15 cellular contexts compared by ENCODE assay signal in genomic region chr5:36887532-36887931, GRCh38. TPM values are rescaled to one million over a fixed set of nuclear protein-coding genes. Genes with fewer than 3 reads are reported as not detected.
DNase-seq lines count a peak whose midpoint lies in the region; ATAC-seq, FAIRE-seq and TF ChIP-seq lines count a peak whose summit lies in the region.
"Had no signal": no experiment of that assay in that cellular context is flagged by ENCODE, and none has a peak within 500 bp of the region (broad histone marks: within the 10 kb centered on the region; RNA-seq: fewer than 3 reads in every experiment).

No MANE protein-coding gene starts in this region.

- peaks cover 92% of the 10 kb centered on the region for H3K79me2 ChIP-seq in GM12878 (ENCODE audit: control insufficient read depth, insufficient read depth, low read length)

- H3K9me3 Mint-ChIP-seq in CD8-positive, alpha-beta T cell, result peaks cover 4% of the 10 kb centered on the region
- peaks cover 0 to 8% (median 3%) of the 10 kb centered on the region in 9 donors for H3K9me3 Mint-ChIP-seq in naive thymus-derived CD8-positive, alpha-beta T cell

- no peak for TF ChIP-seq EP300 in GM12878 (IDR thresholded peaks at IDR 0.05; ENCODE audit: borderline replicate concordance in 1 of 2, control insufficient read depth in 1 of 2, low read depth in 2 of 2, low read length in 2 of 2)

- POLR2A ChIA-PET in CD8-positive, alpha-beta T cell (lab: Charles Lee), result no interaction called here
- POLR2A ChIA-PET in GM12878 (lab: Charles Lee), result no interaction called here
- POLR2A ChIA-PET in naive thymus-derived CD8-positive, alpha-beta T cell (lab: Charles Lee), result no interaction called here

- H3K36me3 Mint-ChIP-seq in CD8-positive, alpha-beta T cell, result peaks cover 29% of the 10 kb centered on the region
- peaks cover 11 to 27% (median 25%) of the 10 kb centered on the region in 3 donors for H3K36me3 Mint-ChIP-seq in naive thymus-derived CD8-positive, alpha-beta T cell

- ATAC-seq in CD8-positive, alpha-beta T cell, result no peak
- ATAC-seq in HG03378 (IDR thresholded peaks at IDR 0.05; ENCODE audit: unreplicated experiment) (peak; percentile 60), GM12878 (peak; percentile 40)
- ATAC-seq in naive thymus-derived CD8-positive, alpha-beta T cell, result no peak
- ATAC-seq: lower lobe of right lung, right cardiac atrium, SK-N-SH treated with all-trans-retinoic acid at 6 μM for 48 hours had no signal

- H3K9me3 ChIP-seq in CD8-positive, alpha-beta T cell (ENCODE audit: low read length), result no peaks in the 10 kb centered on the region
- peaks cover 10% of the 10 kb centered on the region; the same call in 2 of the 3 replicates for H3K9me3 ChIP-seq in GM12878 (replicated peaks; ENCODE audit: control insufficient read depth, insufficient read depth, low read length)
- H3K9me3 ChIP-seq: lower lobe of right lung had no signal

- peaks cover 43% of the 10 kb centered on the region for H3K4me1 ChIP-seq in CD8-positive, alpha-beta T cell (ENCODE audit: insufficient read depth, low read length)
- H3K4me1 ChIP-seq in GM12878 (ENCODE audit: control insufficient read depth, insufficient read depth, low read length), result peaks cover 6% of the 10 kb centered on the region; the same call in 1 of the 2 replicates

- FAIRE-seq in GM12878 (lab: Jason Lieb, UNC), result no peak

- H3K27me3 Mint-ChIP-seq in CD8-positive, alpha-beta T cell (ENCODE audit: low read depth), result no peaks in the 10 kb centered on the region
- H3K27me3 Mint-ChIP-seq in naive thymus-derived CD8-positive, alpha-beta T cell, result no peaks in the 10 kb centered on the region

- peaks cover 71% of the 10 kb centered on the region for H3K4me1 Mint-ChIP-seq in CD8-positive, alpha-beta T cell (ENCODE audit: low read depth)
- peaks cover 36 to 72% (median 67%) of the 10 kb centered on the region in 4 donors for H3K4me1 Mint-ChIP-seq in naive thymus-derived CD8-positive, alpha-beta T cell

- no peak overlapping the region for H3K9ac ChIP-seq in GM12878 (ENCODE audit: control insufficient read depth, insufficient read depth, low read length)

- RAD21 ChIA-PET in GM12878 (lab: Charles Lee; ENCODE audit: unreplicated experiment), result no interaction called here

- no peak overlapping the region for H3K27ac ChIP-seq in CD8-positive, alpha-beta T cell (ENCODE audit: low read depth, low read length)
- H3K27ac ChIP-seq in GM12878 (ENCODE audit: control insufficient read depth, insufficient read depth), result no peak overlapping the region
- H3K27ac ChIP-seq: lower lobe of right lung had no signal

- CTCF ChIA-PET in CD8-positive, alpha-beta T cell (lab: Charles Lee), result no interaction called here
- CTCF ChIA-PET in GM12878 (lab: Yijun Ruan, JAX), result no interaction called here

- intact Hi-C loops in CD8-positive, alpha-beta T cell (cut with DNase I, micrococcal nuclease), result loop anchor here in 1 of 2 experiments (2.0 kb wide), 1 partner anchor 15 kb away; no protein-coding TSS in a partner anchor
- intact Hi-C loops in GM12878 (cut with micrococcal nuclease; ENCODE audit: unreplicated experiment), result no loop called here

- no peak for TF ChIP-seq POLR2A in GM12878 (IDR thresholded peaks at IDR 0.05; ENCODE audit: low read depth, low read length)

- no peak overlapping the region for H3K4me3 ChIP-seq in CD8-positive, alpha-beta T cell (ENCODE audit: low read depth, low read length)
- no peak overlapping the region for H3K4me3 ChIP-seq in GM12878
- H3K4me3 ChIP-seq: lower lobe of right lung had no signal

- no peaks in the 10 kb centered on the region for H3K27me3 ChIP-seq in CD8-positive, alpha-beta T cell (ENCODE audit: insufficient read depth, low read length)
- H3K27me3 ChIP-seq in GM12878 (replicated peaks in 1 of 2; ENCODE audit: control insufficient read depth in 2 of 2, insufficient read depth in 2 of 2, low read length in 1 of 2), result no peaks in the 10 kb centered on the region

- H3K4me2 ChIP-seq in GM12878 (ENCODE audit: control insufficient read depth, insufficient read depth), result no peak overlapping the region

- no peak overlapping the region for H2AFZ ChIP-seq in GM12878 (ENCODE audit: control insufficient read depth, low read depth, low read length)

- no peak for DNase-seq in CD8-positive, alpha-beta T cell
- DNase-seq in GM12878 (ENCODE audit: low read depth, low spot score) (no peak), Ammon's horn (ENCODE audit: low spot score) (no peak), NCI-H2196 treated with DMSO at 0.1 percent for 48 hours (lab: John Stamatoyannopoulos, UW; ENCODE audit: unreplicated experiment) (no peak), kidney glomerular epithelial cell (lab: John Stamatoyannopoulos, UW) (no peak)
- DNase-seq in naive thymus-derived CD8-positive, alpha-beta T cell, result no peak
- DNase-seq: AML-193, foreskin melanocyte, lower lobe of right lung, NCI-H187, NCI-H524 treated with DMSO at 0.1 percent for 48 hours, OCI-M1, right cardiac atrium had no signal

- SMC1A ChIA-PET in GM12878 (lab: Charles Lee; ENCODE audit: uncharacterized antibody, unreplicated experiment), result no interaction called here

- BruUV-seq in GM12878 (replicated peaks; lab: Mats Ljungman, UMichigan), result no TSS peak

- H3K27ac Mint-ChIP-seq in CD8-positive, alpha-beta T cell, result peak overlapping the region; percentile 29
- peak overlapping the region in 7 of 10 donors; percentile 3 to 74 (median 17) for H3K27ac Mint-ChIP-seq in naive thymus-derived CD8-positive, alpha-beta T cell

- no peaks in the 10 kb centered on the region; the same call in 1 of the 2 replicates for H4K20me1 ChIP-seq in GM12878 (ENCODE audit: control insufficient read depth, insufficient read depth)

- peak overlapping the region; percentile 8 for H3K4me3 Mint-ChIP-seq in CD8-positive, alpha-beta T cell
- peak overlapping the region in 9 of 10 donors; percentile 27 to 73 (median 55) for H3K4me3 Mint-ChIP-seq in naive thymus-derived CD8-positive, alpha-beta T cell

- in situ Hi-C loops in GM12878 (cut with MboI), result no loop called here

- TF ChIP-seq CTCF in CD8-positive, alpha-beta T cell (IDR thresholded peaks at IDR 0.05), result no peak
- TF ChIP-seq CTCF in GM12878 (IDR thresholded peaks at IDR 0.05 in 2 of 3, conservative IDR thresholded peaks at IDR 0.05 in 1 of 3; ENCODE audit: control insufficient read depth in 2 of 3, extremely low read depth in 1 of 3, insufficient read depth in 1 of 3, low read depth in 3 of 3, low read length in 3 of 3), result no peak

- peaks cover 9% of the 10 kb centered on the region for H3K36me3 ChIP-seq in CD8-positive, alpha-beta T cell (ENCODE audit: insufficient read depth, low read length)
- peaks cover 5 to 12% of the 10 kb centered on the region in 2 experiments; a peak in 2 of 4 replicates for H3K36me3 ChIP-seq in GM12878 (ENCODE audit: control insufficient read depth in 2 of 2, insufficient read depth in 2 of 2, low read length in 1 of 2)

- TF ChIP-seq RAD21 in GM12878 (IDR thresholded peaks at IDR 0.05; ENCODE audit: insufficient read depth, low read depth, low read length), result no peak

TF ChIP-seq in GM12878, 131 proteins besides CTCF, POLR2A, EP300 and RAD21 (continues in another document):
- TF ChIP-seq POU2F2 (IDR thresholded peaks at IDR 0.05; ENCODE audit: borderline replicate concordance, low read depth, low read length) (no peak), ZBED1 (IDR thresholded peaks at IDR 0.05; ENCODE audit: borderline replicate concordance) (no peak), SREBF1 (IDR thresholded peaks at IDR 0.05; ENCODE audit: low read length) (no peak)

RNA-seq across cellular contexts. Expression of gene NIPBL, which starts 11.0 kb away (rescaled TPM):
- 100 to 1,000 TPM; 119 to 127 TPM for total RNA-seq in CD8-positive, alpha-beta T cell
- 202 and 206 TPM in 2 replicates for total RNA-seq in GM12878 (2013; cell fraction: nucleolus; rRNA removed)
- 18.0 and 19.6 TPM in 2 replicates for total RNA-seq in GM12878 (2014; rRNA removed)
- total RNA-seq in GM12878 (2014; rRNA removed; fragmentation: Illumina TruSeq; extraction: Trizol), result 27.5 and 36.6 TPM in 2 replicates
- 45.4 and 45.7 TPM in 2 replicates for total RNA-seq in GM12878 (2021)
- 9.2 TPM for polyA plus RNA-seq in GM12878 (2011; ENCODE audit: low read depth)
- polyA plus RNA-seq in GM12878 (2011; rRNA removed), result 41.5 and 50.4 TPM in 2 replicates
- polyA plus RNA-seq in GM12878 (2011; cell fraction: cytosol; rRNA removed), result 29.0 and 35.5 TPM in 2 replicates
- 40.8 and 52.1 TPM in 2 replicates for polyA plus RNA-seq in GM12878 (2011; cell fraction: nucleus; rRNA removed)
- polyA plus RNA-seq in GM12878 (2012), result 14.7 and 20.8 TPM in 2 replicates
- polyA plus RNA-seq in GM12878 (2014; fragmentation: Illumina TruSeq; extraction: Trizol), result 29.9 and 42.0 TPM in 2 replicates
- polyA plus RNA-seq in GM12878 (2014; fragmentation: Nextera tagmentation; extraction: Ambion mirVana), result 10 to 100 TPM; 10.4 to 13.4 TPM
- polyA plus RNA-seq in GM12878 (2014; rRNA removed), result 15.1 and 18.9 TPM in 2 replicates
- 10 to 100 TPM; 19.7 to 20.7 TPM for polyA plus RNA-seq in GM12878 (2016; fragmentation: Nextera tagmentation; extraction: Ambion mirVana)
- 176 and 271 TPM in 2 replicates for polyA minus RNA-seq in GM12878 (2011; rRNA and poly(A)+ RNA removed)
- polyA minus RNA-seq in GM12878 (2011; cell fraction: cytosol; rRNA and poly(A)+ RNA removed), result 28.5 and 49.5 TPM in 2 replicates
- 111 and 150 TPM in 2 replicates for polyA minus RNA-seq in GM12878 (2011; cell fraction: nucleus; rRNA and poly(A)+ RNA removed)
- total RNA-seq in naive thymus-derived CD8-positive, alpha-beta T cell, result 100 to 1,000 TPM; 120 to 127 TPM
- polyA plus RNA-seq in naive thymus-derived CD8-positive, alpha-beta T cell, result 10 to 100 TPM; 13.8 to 36.4 (median 24.3) TPM

Comparison
In these comparisons a context has a peak if more than half of its experiments do, and no peak if none do; other contexts are left out.
1. ATAC-seq: peak in HG03378 (single experiment) and GM12878 (single experiment); none in CD8-positive, alpha-beta T cell (single experiment) and naive thymus-derived CD8-positive, alpha-beta T cell (0 of 2).